In genomic region chr11:93549986-93550385, GRCh38 we compare ENCODE assay signal across 24 cellular contexts.
"Had no signal": no experiment of that assay in that cellular context is flagged by ENCODE, and none has a peak within 500 bp of the region (broad histone marks: within the 10 kb centered on the region; RNA-seq: fewer than 3 reads in every experiment).

No MANE protein-coding gene starts in this region.

- H3K9me3 ChIP-seq: esophagus muscularis mucosa, gastrocnemius medialis, heart right ventricle, left lung, lower lobe of right lung, mucosa of descending colon had no signal

- H3K4me1 ChIP-seq: esophagus muscularis mucosa, gastrocnemius medialis, heart right ventricle, left lung, lower lobe of right lung had no signal

- ATAC-seq: gastrocnemius medialis, heart right ventricle, left colon, left lung, left ventricle myocardium superior, lower lobe of right lung, mucosa of descending colon had no signal

- H3K4me1 Mint-ChIP-seq: immature natural killer cell, mesothelial cell of epicardium had no signal

- H3K9me3 Mint-ChIP-seq: immature natural killer cell, mesothelial cell of epicardium had no signal

- H3K36me3 ChIP-seq: esophagus muscularis mucosa, gastrocnemius medialis, heart right ventricle, left lung, lower lobe of right lung had no signal

- H3K27ac Mint-ChIP-seq: immature natural killer cell, mesothelial cell of epicardium had no signal

- H3K27me3 ChIP-seq: esophagus muscularis mucosa, gastrocnemius medialis, left lung had no signal

- H3K36me3 Mint-ChIP-seq: mesothelial cell of epicardium had no signal

- H3K4me3 Mint-ChIP-seq: immature natural killer cell, mesothelial cell of epicardium had no signal

- DNase-seq: dermis blood vessel endothelial cell; dorsolateral prefrontal cortex; effector CD4-positive, alpha-beta T cell; effector memory CD4-positive, alpha-beta T cell; foreskin fibroblast; foreskin melanocyte; gastrocnemius medialis; glutamatergic neuron; head of caudate nucleus; heart right ventricle; hippocampal formation; immature natural killer cell; islet precursor cell; kidney; kidney glomerular epithelial cell; left colon; left lung; left ventricle myocardium superior; lower lobe of right lung; mesenchymal stem cell; mucosa of descending colon had no signal

- H3K4me3 ChIP-seq: coronary artery, dorsolateral prefrontal cortex, esophagus muscularis mucosa, gastrocnemius medialis, heart right ventricle, left lung, lower lobe of right lung, mucosa of descending colon had no signal

- H3K27ac ChIP-seq: coronary artery, dorsolateral prefrontal cortex, esophagus muscularis mucosa, gastrocnemius medialis, heart right ventricle, left lung, lower lobe of right lung had no signal
